Comparison of ENCODE assay signal across 7 cellular contexts in genomic region chr5:21469523-21470101, GRCh38.
DNase-seq lines count a peak whose midpoint lies in the region; ATAC-seq and TF ChIP-seq lines count a peak whose summit lies in the region.
"Not testable (repeated sequence)": the region's sequence is repeated elsewhere in the genome, so short reads cannot be mapped to it uniquely, and the experiment has no call there.

No MANE protein-coding gene starts in this region.

- WGBS in heart left ventricle, 4 donors, result 80 to 88% (median 84%) methylated on average over 4 to 6 of the region's 6 CpGs

- ATAC-seq in heart left ventricle, result peak in 1 of 4 donors; percentile 36
- not testable (repeated sequence) for ATAC-seq in mucosa of descending colon

- peak; percentile 73 for TF ChIP-seq CTCF in VCaP (conservative IDR thresholded peaks at IDR 0.05)
- TF ChIP-seq CTCF in choroid plexus epithelial cell (conservative IDR thresholded peaks at IDR 0.05; ENCODE audit: low read depth, low read length), result peak; percentile 68
- peak in 10 of 12 donors; percentile 7 to 46 (median 28) for TF ChIP-seq CTCF in heart left ventricle (IDR thresholded peaks at IDR 0.05)
- not testable (repeated sequence) for TF ChIP-seq CTCF in mucosa of descending colon (IDR thresholded peaks at IDR 0.05)

- H3K27ac ChIP-seq in VCaP, heart left ventricle: not testable (repeated sequence)

- DNase-seq in DMS 273 (lab: John Stamatoyannopoulos, UW; ENCODE audit: unreplicated experiment) (peak; percentile 38), HS-27A (ENCODE audit: low read depth) (peak; percentile 4), NCI-H69 (lab: John Stamatoyannopoulos, UW) (peak; percentile 18), choroid plexus epithelial cell (ENCODE audit: low read depth) (peak; percentile 47), mucosa of descending colon (peak in 2 of 3 donors; percentile 38 to 44)
- DNase-seq in heart left ventricle, result not testable (repeated sequence)

- TF ChIP-seq POLR2A in heart left ventricle (IDR thresholded peaks at IDR 0.05), result not testable (repeated sequence)

- intact Hi-C loops in heart left ventricle (cut with DNase I); mucosa of descending colon (cut with DNase I, micrococcal nuclease): not testable (repeated sequence)

- not testable (repeated sequence) for H3K27me3 ChIP-seq in heart left ventricle

- H3K36me3 ChIP-seq in heart left ventricle, result peaks cover 0 to 34% (median 9%) of the 10 kb centered on the region in 9 donors
- H3K36me3 ChIP-seq in mucosa of descending colon (ENCODE audit: low read depth), result not testable (repeated sequence)

- not testable (repeated sequence) for H3K4me1 ChIP-seq in heart left ventricle; mucosa of descending colon (ENCODE audit: low read depth)

- H3K4me3 ChIP-seq in choroid plexus epithelial cell (ENCODE audit: low read depth, low read length); heart left ventricle; mucosa of descending colon: not testable (repeated sequence)

- not testable (repeated sequence) for H3K9me3 ChIP-seq in heart left ventricle, mucosa of descending colon
